ENCODE assay signal across 29 cellular contexts in the genomic region with DNA sequence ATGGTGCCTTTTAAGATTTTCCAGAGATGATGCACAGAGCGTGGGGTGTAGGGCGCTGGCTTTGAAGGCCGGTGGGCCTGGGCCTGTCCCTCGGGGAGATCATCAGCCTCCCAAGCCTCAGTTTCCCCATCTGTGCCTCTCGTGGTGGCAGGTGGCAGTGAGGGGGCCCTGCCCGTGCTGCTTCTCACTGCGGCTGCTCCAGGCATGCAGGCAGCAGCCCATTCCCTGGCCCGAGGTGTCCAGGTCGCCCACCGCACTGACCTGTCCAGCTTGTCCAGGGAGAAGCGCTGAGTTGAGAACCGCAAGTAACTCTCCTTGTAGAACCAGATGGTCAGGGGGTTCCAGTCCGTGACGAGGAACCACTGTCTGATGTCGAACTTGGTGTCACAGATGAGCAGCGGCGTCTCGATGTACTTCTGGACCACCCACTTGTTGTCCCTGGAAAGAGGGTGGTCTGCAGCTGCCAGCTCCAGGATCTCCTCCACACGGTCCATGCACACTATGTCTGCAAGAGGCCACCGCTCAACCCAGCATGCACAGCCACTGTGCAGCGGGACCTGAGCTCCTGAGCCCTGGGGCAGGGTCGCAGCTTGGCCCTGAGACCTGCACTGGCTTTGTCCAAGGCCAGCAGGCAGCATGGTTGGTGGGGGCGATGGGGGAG. TPM values are rescaled to one million over a fixed set of nuclear protein-coding genes. Genes with fewer than 3 reads are reported as not detected.
"Had no signal": no experiment of that assay in that cellular context is flagged by ENCODE, and none has a peak within 500 bp of the region (broad histone marks: within the 10 kb centered on the region; RNA-seq: fewer than 3 reads in every experiment).

No MANE protein-coding gene starts in this region.

- H3K4me1 ChIP-seq: gastrocnemius medialis had no signal

- H3K27ac Mint-ChIP-seq: activated CD4-positive, alpha-beta memory T cell treated with anti-CD3 and anti-CD28 coated beads for 36 hours; activated CD4-positive, alpha-beta T cell treated with anti-CD3 and anti-CD28 coated beads, Interleukin-2, amount 10 ng/mL, durations not matched to agents 24 days and 14 days; activated naive CD4-positive, alpha-beta T cell treated with anti-CD3 and anti-CD28 coated beads, Interleukin-2, amount 50 U/mL, for 72 hours; activated T-cell treated with anti-CD3 and anti-CD28 coated beads, Interleukin-2, amount 50 U/mL, for 24 hours; naive thymus-derived CD8-positive, alpha-beta T cell; stimulated activated memory B cell treated with anti-CD40 and anti-IgM and Interleukin-4, amounts not matched to agents 10 μg/mL and 1 μg/mL and 100 μg/mL, for 72 hours had no signal

- DNase-seq: activated CD4-positive, alpha-beta memory T cell treated with anti-CD3 and anti-CD28 coated beads for 36 hours; activated CD4-positive, alpha-beta T cell treated with anti-CD3 and anti-CD28 coated beads, Interleukin-2, amount 10 ng/mL, durations not matched to agents 24 days and 14 days; activated CD4-positive, CD25-positive, alpha-beta regulatory T cell treated with anti-CD3 and anti-CD28 coated beads, Interleukin-2, amount 50 U/mL, for 72 hours; activated CD8-positive, alpha-beta memory T cell treated with anti-CD3 and anti-CD28 coated beads, Interleukin-2, amount 50 U/mL, for 48 hours; activated T-cell treated with anti-CD3 and anti-CD28 coated beads, Interleukin-2, amount 50 U/mL, for 24 hours; body of pancreas; effector memory CD4-positive, alpha-beta T cell; erythroblast; gastrocnemius medialis; left colon; lower lobe of right lung; mesenchymal stem cell; naive thymus-derived CD8-positive, alpha-beta T cell; occipital lobe; small intestine; stimulated activated CD4-positive, alpha-beta T cell treated with anti-CD3 and anti-CD28 coated beads, Interleukin-1b, Interleukin-23, amount 100 ng/mL, for 48 hours; stimulated activated CD4-positive, alpha-beta T cell treated with anti-CD3 and anti-CD28 coated beads, Interleukin-4, amount 100 ng/mL, for 4 hours; stimulated activated CD8-positive, alpha-beta memory T cell treated with anti-CD3 and anti-CD28 coated beads, Interleukin-4, amount 100 ng/mL, for 48 hours; stomach; SW 1271; T-helper 17 cell had no signal

- H3K36me3 Mint-ChIP-seq: activated CD4-positive, alpha-beta memory T cell treated with anti-CD3 and anti-CD28 coated beads for 36 hours; activated naive CD4-positive, alpha-beta T cell treated with anti-CD3 and anti-CD28 coated beads, Interleukin-2, amount 50 U/mL, for 72 hours; stimulated activated memory B cell treated with anti-CD40 and anti-IgM and Interleukin-4, amounts not matched to agents 10 μg/mL and 1 μg/mL and 100 μg/mL, for 72 hours had no signal

- H3K36me3 ChIP-seq: gastrocnemius medialis, lower lobe of right lung, stomach, thyroid gland, upper lobe of left lung had no signal

- H3K4me1 Mint-ChIP-seq: neural crest cell had no signal

- H3K4me3 Mint-ChIP-seq: activated CD4-positive, alpha-beta memory T cell treated with anti-CD3 and anti-CD28 coated beads for 36 hours; activated CD4-positive, alpha-beta T cell treated with anti-CD3 and anti-CD28 coated beads, Interleukin-2, amount 10 ng/mL, durations not matched to agents 24 days and 14 days; activated T-cell treated with anti-CD3 and anti-CD28 coated beads, Interleukin-2, amount 50 U/mL, for 24 hours; naive thymus-derived CD8-positive, alpha-beta T cell; neural crest cell; stimulated activated memory B cell treated with anti-CD40 and anti-IgM and Interleukin-4, amounts not matched to agents 10 μg/mL and 1 μg/mL and 100 μg/mL, for 72 hours; T-helper 17 cell had no signal

- ATAC-seq: activated naive CD4-positive, alpha-beta T cell treated with anti-CD3 and anti-CD28 coated beads, Interleukin-2, amount 50 U/mL, for 72 hours; body of pancreas; gastrocnemius medialis; left colon; lower lobe of right lung; naive thymus-derived CD8-positive, alpha-beta T cell; sciatic nerve; stimulated activated memory B cell treated with anti-CD40 and anti-IgM and Interleukin-4, amounts not matched to agents 10 μg/mL and 1 μg/mL and 100 μg/mL, for 72 hours; T-helper 17 cell had no signal

- H3K27ac ChIP-seq: body of pancreas, gastrocnemius medialis, hepatocyte, lower lobe of right lung, stomach, upper lobe of left lung had no signal

- H3K27me3 ChIP-seq: body of pancreas, hepatocyte, thyroid gland, upper lobe of left lung had no signal

- H3K9me3 ChIP-seq: body of pancreas, gastrocnemius medialis, lower lobe of right lung, stomach, thyroid gland, upper lobe of left lung had no signal

- H3K4me3 ChIP-seq: body of pancreas, gastrocnemius medialis, hepatocyte, lower lobe of right lung, stomach, thyroid gland, upper lobe of left lung had no signal

- H3K9me3 Mint-ChIP-seq: activated CD4-positive, alpha-beta memory T cell treated with anti-CD3 and anti-CD28 coated beads for 36 hours; activated CD4-positive, alpha-beta T cell treated with anti-CD3 and anti-CD28 coated beads, Interleukin-2, amount 10 ng/mL, durations not matched to agents 24 days and 14 days; activated naive CD4-positive, alpha-beta T cell treated with anti-CD3 and anti-CD28 coated beads, Interleukin-2, amount 50 U/mL, for 72 hours; activated T-cell treated with anti-CD3 and anti-CD28 coated beads, Interleukin-2, amount 50 U/mL, for 24 hours; neural crest cell; stimulated activated memory B cell treated with anti-CD40 and anti-IgM and Interleukin-4, amounts not matched to agents 10 μg/mL and 1 μg/mL and 100 μg/mL, for 72 hours had no signal

RNA-seq across cellular contexts. Expression of gene IL17REL, which starts 20.5 kb away (rescaled TPM):
- total RNA-seq: body of pancreas; dermis microvascular lymphatic vessel endothelial cell; gastrocnemius medialis; hepatocyte; naive thymus-derived CD8-positive, alpha-beta T cell; occipital lobe; sciatic nerve; T-helper 17 cell; thyroid gland had no signal

RNA-seq across cellular contexts. Expression of gene TTLL8, which starts 25.0 kb away (rescaled TPM):
- total RNA-seq: activated CD4-positive, alpha-beta memory T cell treated with anti-CD3 and anti-CD28 coated beads for 36 hours; activated CD4-positive, alpha-beta T cell treated with anti-CD3 and anti-CD28 coated beads, Interleukin-2, amount 10 ng/mL, durations not matched to agents 24 days and 14 days; activated naive CD4-positive, alpha-beta T cell treated with anti-CD3 and anti-CD28 coated beads, Interleukin-2, amount 50 U/mL, for 72 hours; body of pancreas; dermis microvascular lymphatic vessel endothelial cell; gastrocnemius medialis; hepatocyte; left colon; lower lobe of right lung; naive thymus-derived CD8-positive, alpha-beta T cell; neural crest cell; occipital lobe; sciatic nerve; stomach; T-helper 17 cell; thyroid gland; upper lobe of left lung had no signal

RNA-seq across cellular contexts. Expression of gene MLC1, which starts 52.2 kb away (rescaled TPM):
- total RNA-seq: activated CD4-positive, alpha-beta memory T cell treated with anti-CD3 and anti-CD28 coated beads for 36 hours; activated CD4-positive, alpha-beta T cell treated with anti-CD3 and anti-CD28 coated beads, Interleukin-2, amount 10 ng/mL, durations not matched to agents 24 days and 14 days; body of pancreas; dermis microvascular lymphatic vessel endothelial cell; stomach had no signal

RNA-seq across cellular contexts. Expression of gene MOV10L1, which starts 56.7 kb away (rescaled TPM):
- total RNA-seq: activated CD4-positive, alpha-beta memory T cell treated with anti-CD3 and anti-CD28 coated beads for 36 hours; activated CD4-positive, alpha-beta T cell treated with anti-CD3 and anti-CD28 coated beads, Interleukin-2, amount 10 ng/mL, durations not matched to agents 24 days and 14 days; activated naive CD4-positive, alpha-beta T cell treated with anti-CD3 and anti-CD28 coated beads, Interleukin-2, amount 50 U/mL, for 72 hours; naive thymus-derived CD8-positive, alpha-beta T cell; neural crest cell; T-helper 17 cell had no signal
